In the genomic region with DNA sequence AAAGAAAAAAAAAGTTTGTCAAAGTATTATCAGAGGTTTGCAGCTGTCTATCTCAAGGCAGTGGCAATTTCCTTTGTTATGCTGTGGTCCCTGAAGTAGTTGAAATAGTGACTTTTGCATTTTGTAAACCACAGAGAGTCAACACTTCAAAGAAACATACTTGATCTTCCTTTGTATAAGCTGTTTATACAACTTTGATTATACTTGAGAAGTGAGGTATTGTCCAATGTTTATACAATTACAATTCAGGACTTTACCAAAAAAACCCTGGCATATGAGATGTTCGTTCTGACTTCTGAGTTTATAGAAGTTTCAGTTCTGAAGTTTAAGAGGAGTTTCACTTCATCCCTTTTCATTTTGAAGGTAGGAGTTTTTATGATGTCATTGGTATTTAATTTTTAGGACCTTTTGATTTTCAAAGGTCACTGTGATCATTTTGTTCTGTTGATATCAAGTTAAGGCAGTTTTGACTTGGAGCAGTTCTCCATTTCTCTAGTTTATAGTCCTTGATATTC, we compare ENCODE assay signal across 10 cellular contexts. TPM values are rescaled to one million over a fixed set of nuclear protein-coding genes. Genes with fewer than 3 reads are reported as not detected.
DNase-seq lines count a peak whose midpoint lies in the region; ATAC-seq lines count a peak whose summit lies in the region.
"Had no signal": no experiment of that assay in that cellular context is flagged by ENCODE, and none has a peak within 500 bp of the region (broad histone marks: within the 10 kb centered on the region; RNA-seq: fewer than 3 reads in every experiment).

No MANE protein-coding gene starts in this region.

- no peaks in the 10 kb centered on the region for H3K27me3 ChIP-seq in BLaER1 treated with 17β-estradiol and CSF1 and Interleukin-3, amounts not matched to agents 10 nM and 100 nM
- H3K27me3 ChIP-seq in neuronal stem cell (ENCODE audit: control insufficient read depth in 3 of 3, insufficient read depth in 3 of 3, low read depth in 1 of 3, low read length in 3 of 3) = no peaks in the 10 kb centered on the region

- peak overlapping the region in 8 of 11 experiments; percentile 3 to 58 (median 29); a peak in 13 of 22 replicates for H3K9ac ChIP-seq in BLaER1 treated with 17β-estradiol and CSF1 and Interleukin-3, amounts not matched to agents 10 nM and 100 nM
- H3K9ac ChIP-seq in neuronal stem cell (ENCODE audit: low read depth, low read length, poor library complexity) = no peak overlapping the region

- WGBS in neuronal stem cell (ENCODE audit: extremely low coverage in 2 of 2, insufficient read length in 2 of 2, insufficient replicate concordance in 1 of 2), 2 donors = no CpG with 5 or more reads among the region's 1 CpG

- H3K36me3 Mint-ChIP-seq in IgD-negative memory B cell = peaks cover 7% of the 10 kb centered on the region
- H3K36me3 Mint-ChIP-seq in activated T-helper 1 cell treated with anti-CD3 and anti-CD28 coated beads, Interleukin-12 subunit alpha, Interleukin-12 subunit beta, Interleukin-2, Interleukin-4 antibody, amounts not matched to agents 30 ng/mL and 10 ng/mL and 1 ng/mL, durations not matched to agents 14 hours and 24 hours and 36 hours (ENCODE audit: low read depth) = peaks cover 48% of the 10 kb centered on the region
- peaks cover 33% of the 10 kb centered on the region for H3K36me3 Mint-ChIP-seq in memory B cell

- no peak overlapping the region for H3K4ac ChIP-seq in neuronal stem cell (ENCODE audit: low read length)

- H3K14ac ChIP-seq in neuronal stem cell (ENCODE audit: low read length) = no peak overlapping the region

- no peaks in the 10 kb centered on the region for H3K9me3 Mint-ChIP-seq in IgD-negative memory B cell
- H3K9me3 Mint-ChIP-seq in activated T-helper 1 cell treated with anti-CD3 and anti-CD28 coated beads, Interleukin-12 subunit alpha, Interleukin-12 subunit beta, Interleukin-2, Interleukin-4 antibody, amounts not matched to agents 30 ng/mL and 10 ng/mL and 1 ng/mL, durations not matched to agents 14 hours and 24 hours and 36 hours = no peaks in the 10 kb centered on the region
- no peaks in the 10 kb centered on the region for H3K9me3 Mint-ChIP-seq in memory B cell

- peak overlapping the region; percentile 79 to 98 (median 90) for H3K4me3 Mint-ChIP-seq in IgD-negative memory B cell
- H3K4me3 Mint-ChIP-seq in activated T-helper 1 cell treated with anti-CD3 and anti-CD28 coated beads, Interleukin-12 subunit alpha, Interleukin-12 subunit beta, Interleukin-2, Interleukin-4 antibody, amounts not matched to agents 30 ng/mL and 10 ng/mL and 1 ng/mL, durations not matched to agents 14 hours and 24 hours and 36 hours = peak overlapping the region; percentile 92
- H3K4me3 Mint-ChIP-seq in memory B cell = peak overlapping the region; percentile 79

- no peaks in the 10 kb centered on the region for H3K9me3 ChIP-seq in BLaER1 treated with 17β-estradiol and CSF1 and Interleukin-3, amounts not matched to agents 10 nM and 100 nM (replicated peaks in 1 of 11)
- no peaks in the 10 kb centered on the region for H3K9me3 ChIP-seq in neuronal stem cell (replicated peaks in 1 of 2; ENCODE audit: control insufficient read depth in 2 of 2, insufficient read depth in 1 of 2, low read depth in 1 of 2, low read length in 2 of 2)

- peak overlapping the region in 2 of 10 experiments; percentile 6 to 13; a peak in 3 of 20 replicates for H3K4me3 ChIP-seq in BLaER1 treated with 17β-estradiol and CSF1 and Interleukin-3, amounts not matched to agents 10 nM and 100 nM
- no peak overlapping the region for H3K4me3 ChIP-seq in neuronal stem cell (ENCODE audit: low read length in 2 of 2)

- H2BK120ac ChIP-seq in neuronal stem cell (ENCODE audit: low read depth, low read length) = no peak overlapping the region

- no peaks in the 10 kb centered on the region for H3K27me3 Mint-ChIP-seq in IgD-negative memory B cell
- H3K27me3 Mint-ChIP-seq in activated T-helper 1 cell treated with anti-CD3 and anti-CD28 coated beads, Interleukin-12 subunit alpha, Interleukin-12 subunit beta, Interleukin-2, Interleukin-4 antibody, amounts not matched to agents 30 ng/mL and 10 ng/mL and 1 ng/mL, durations not matched to agents 14 hours and 24 hours and 36 hours (ENCODE audit: insufficient read depth) = no peaks in the 10 kb centered on the region
- no peaks in the 10 kb centered on the region for H3K27me3 Mint-ChIP-seq in memory B cell

- H4K8ac ChIP-seq in neuronal stem cell (ENCODE audit: low read depth, low read length) = no peak overlapping the region

- no peak overlapping the region for H2BK15ac ChIP-seq in neuronal stem cell (ENCODE audit: low read length)

- intact Hi-C loops in activated T-helper 1 cell treated with anti-CD3 and anti-CD28 coated beads, Interleukin-12 subunit alpha, Interleukin-12 subunit beta, Interleukin-2, Interleukin-4 antibody, amounts not matched to agents 30 ng/mL and 10 ng/mL and 1 ng/mL, durations not matched to agents 14 hours and 24 hours and 36 hours (cut with micrococcal nuclease) = loop anchor here (1.0 to 5.0 kb wide), 4 partner anchors 11 to 1717 kb away; a partner anchor contains a TSS

- peaks cover 48 to 72% (median 55%) of the 10 kb centered on the region in 10 experiments for H3K4me1 ChIP-seq in BLaER1 treated with 17β-estradiol and CSF1 and Interleukin-3, amounts not matched to agents 10 nM and 100 nM
- H3K4me1 ChIP-seq in neuronal stem cell (ENCODE audit: control insufficient read depth in 2 of 2, insufficient read depth in 1 of 2, low read depth in 1 of 2, low read length in 2 of 2) = peaks cover 4 to 6% of the 10 kb centered on the region in 2 donors

- H3K4me2 ChIP-seq in BLaER1 treated with 17β-estradiol and CSF1 and Interleukin-3, amounts not matched to agents 10 nM and 100 nM = peak overlapping the region; percentile 38 to 97 (median 94); a peak in 21 of 22 replicates
- no peak overlapping the region for H3K4me2 ChIP-seq in neuronal stem cell (ENCODE audit: insufficient read depth, low read length, poor library complexity, severe bottlenecking)

- no peak overlapping the region for H3K23ac ChIP-seq in neuronal stem cell (ENCODE audit: low read depth, low read length, poor library complexity)

- ATAC-seq in memory B cell (ENCODE audit: low read depth) (no peak), GM18502 (IDR thresholded peaks at IDR 0.05; ENCODE audit: poor library complexity, unreplicated experiment) (no peak)

- no peak for DNase-seq in activated T-helper 1 cell treated with anti-CD3 and anti-CD28 coated beads, Interleukin-12 subunit alpha, Interleukin-12 subunit beta, Interleukin-2, Interleukin-4 antibody, amounts not matched to agents 30 ng/mL and 10 ng/mL and 1 ng/mL, durations not matched to agents 14 hours and 24 hours and 36 hours (ENCODE audit: low spot score)
- DNase-seq in memory B cell (ENCODE audit: low spot score in 2 of 2) (no peak), KBM-7 (no peak), neuronal stem cell (ENCODE audit: low spot score) (no peak), NCI-H146 treated with DMSO at 0.1 percent for 48 hours (lab: John Stamatoyannopoulos, UW; ENCODE audit: unreplicated experiment) (no peak)
- DNase-seq: COR-L47, NCI-H187 had no signal

- no peak overlapping the region for H2BK5ac ChIP-seq in neuronal stem cell (ENCODE audit: low read length)

- no peak overlapping the region for H2BK12ac ChIP-seq in neuronal stem cell (ENCODE audit: low read length)

- H3K27ac Mint-ChIP-seq in IgD-negative memory B cell (peak overlapping the region; percentile 75 to 97 (median 92)), memory B cell (peak overlapping the region; percentile 98)
- peak overlapping the region; percentile 98 for H3K27ac Mint-ChIP-seq in activated T-helper 1 cell treated with anti-CD3 and anti-CD28 coated beads, Interleukin-12 subunit alpha, Interleukin-12 subunit beta, Interleukin-2, Interleukin-4 antibody, amounts not matched to agents 30 ng/mL and 10 ng/mL and 1 ng/mL, durations not matched to agents 14 hours and 24 hours and 36 hours

- no peak overlapping the region for H4K91ac ChIP-seq in neuronal stem cell (ENCODE audit: low read depth, low read length, poor library complexity)

- H3K27ac ChIP-seq in BLaER1 treated with 17β-estradiol and CSF1 and Interleukin-3, amounts not matched to agents 10 nM and 100 nM = peak overlapping the region; percentile 22 to 67 (median 54); a peak in 19 of 22 replicates
- no peak overlapping the region for H3K27ac ChIP-seq in neuronal stem cell (replicated peaks; ENCODE audit: low read length)

- H4K20me1 ChIP-seq in BLaER1 treated with 17β-estradiol and CSF1 and Interleukin-3, amounts not matched to agents 10 nM and 100 nM = peaks cover 0 to 36% (median 19%) of the 10 kb centered on the region in 11 experiments; a peak in 12 of 22 replicates

- H3K36me3 ChIP-seq in BLaER1 treated with 17β-estradiol and CSF1 and Interleukin-3, amounts not matched to agents 10 nM and 100 nM = peaks cover 34 to 46% (median 38%) of the 10 kb centered on the region in 11 experiments
- peaks cover 3 to 39% of the 10 kb centered on the region in 2 donors for H3K36me3 ChIP-seq in neuronal stem cell (replicated peaks in 1 of 2; ENCODE audit: control insufficient read depth in 2 of 2, insufficient read depth in 2 of 2, low read length in 2 of 2)

- no peak overlapping the region for H3K18ac ChIP-seq in neuronal stem cell (ENCODE audit: low read length)

- H3K4me1 Mint-ChIP-seq in IgD-negative memory B cell (peaks cover 36 to 59% (median 53%) of the 10 kb centered on the region in 3 donors), memory B cell (peaks cover 44% of the 10 kb centered on the region)
- H3K4me1 Mint-ChIP-seq in activated T-helper 1 cell treated with anti-CD3 and anti-CD28 coated beads, Interleukin-12 subunit alpha, Interleukin-12 subunit beta, Interleukin-2, Interleukin-4 antibody, amounts not matched to agents 30 ng/mL and 10 ng/mL and 1 ng/mL, durations not matched to agents 14 hours and 24 hours and 36 hours (ENCODE audit: low read depth) = peaks cover 74% of the 10 kb centered on the region

- in situ Hi-C loops in KBM-7 (cut with MboI; ENCODE audit: low pct_unique_long_range_greater_than_20kb, low sequenced_read_pairs) = no loop called here

- H3K79me1 ChIP-seq in neuronal stem cell (ENCODE audit: low read depth, low read length) = peaks cover 1% of the 10 kb centered on the region

- H2AK5ac ChIP-seq in neuronal stem cell (ENCODE audit: low read depth, low read length) = no peak overlapping the region

- H2AFZ ChIP-seq in neuronal stem cell (ENCODE audit: low read length) = no peak overlapping the region

RNA-seq across cellular contexts. Expression of a gene that starts 4.0 kb away (rescaled TPM):
- 131 TPM for polyA plus RNA-seq in IgD-negative memory B cell
- 149 and 155 TPM in 2 replicates for total RNA-seq in activated T-helper 1 cell treated with anti-CD3 and anti-CD28 coated beads, Interleukin-12 subunit alpha, Interleukin-12 subunit beta, Interleukin-2, Interleukin-4 antibody, amounts not matched to agents 30 ng/mL and 10 ng/mL and 1 ng/mL, durations not matched to agents 14 hours and 24 hours and 36 hours
- polyA plus RNA-seq in neuronal stem cell (2013, experiment 1 of 2) = 17.2 TPM
- polyA plus RNA-seq in neuronal stem cell (2013, experiment 2 of 2) = 17.4 TPM

RNA-seq across cellular contexts. Expression of a gene that starts 10.1 kb away (rescaled TPM):
- polyA plus RNA-seq in IgD-negative memory B cell = 33.0 TPM
- total RNA-seq in activated T-helper 1 cell treated with anti-CD3 and anti-CD28 coated beads, Interleukin-12 subunit alpha, Interleukin-12 subunit beta, Interleukin-2, Interleukin-4 antibody, amounts not matched to agents 30 ng/mL and 10 ng/mL and 1 ng/mL, durations not matched to agents 14 hours and 24 hours and 36 hours = 53.0 and 55.4 TPM in 2 replicates
- 35.5 TPM for polyA plus RNA-seq in neuronal stem cell (2013, experiment 1 of 2)
- 35.4 TPM for polyA plus RNA-seq in neuronal stem cell (2013, experiment 2 of 2)
